Comparison of ENCODE assay signal across 17 cellular contexts in the genomic region with DNA sequence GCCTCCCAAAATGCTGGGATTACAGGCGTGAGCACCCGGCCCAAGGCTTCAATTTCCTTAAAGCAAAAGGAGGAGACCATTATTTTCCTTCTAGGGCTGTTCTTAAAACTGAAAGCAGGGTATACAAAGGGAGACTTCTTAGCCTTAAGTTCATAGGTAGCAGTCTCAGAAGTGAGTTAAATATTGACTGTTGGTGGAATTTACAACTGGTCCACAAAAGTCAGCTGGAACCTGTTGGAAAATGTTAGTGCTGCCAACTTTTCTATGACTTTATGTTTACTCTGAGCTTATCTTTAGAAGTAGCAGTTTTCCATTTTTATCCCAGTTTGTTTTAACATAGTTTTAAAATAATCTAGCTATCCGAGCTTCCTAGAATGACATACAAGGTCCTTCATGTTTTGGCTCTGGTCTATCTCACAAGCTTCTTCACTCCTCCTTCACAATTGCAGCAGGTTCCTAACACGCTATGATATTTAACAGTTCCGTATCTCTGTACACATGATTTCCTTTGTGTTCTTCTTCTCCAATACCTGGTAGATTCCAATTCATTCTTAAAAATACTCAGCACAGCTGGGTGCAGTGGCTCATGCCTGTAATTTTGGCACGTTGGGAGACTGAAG. TPM values are rescaled to one million over a fixed set of nuclear protein-coding genes. Genes with fewer than 3 reads are reported as not detected.
DNase-seq lines count a peak whose midpoint lies in the region; ATAC-seq and TF ChIP-seq lines count a peak whose summit lies in the region.
"Had no signal": no experiment of that assay in that cellular context is flagged by ENCODE, and none has a peak within 500 bp of the region (broad histone marks: within the 10 kb centered on the region; RNA-seq: fewer than 3 reads in every experiment).

No MANE protein-coding gene starts in this region.

- H3K4me2 ChIP-seq in smooth muscle cell, result no peak overlapping the region

- DNase-seq in fibroblast of the aortic adventitia (ENCODE audit: low read depth) (peak; percentile 40), right lobe of liver (no peak), smooth muscle cell (lab: John Stamatoyannopoulos, UW; ENCODE audit: unreplicated experiment) (no peak), cardiac septum (ENCODE audit: low spot score) (no peak), NCI-H1417 (lab: John Stamatoyannopoulos, UW) (no peak), anterior cingulate cortex (lab: John Stamatoyannopoulos, UW) (no peak), activated gamma-delta T cell treated with Interleukin-2 at 50 U/mL for 16 hours (no peak)
- DNase-seq: CD4-positive, alpha-beta T cell; GF-D8; Kasumi-1; NCI-H1930; NCI-H2171 treated with DMSO at 0.1 percent for 48 hours; NCI-H510A; NCI-H82; Peyer's patch had no signal

- H2AFZ ChIP-seq in smooth muscle cell (ENCODE audit: low read depth), result no peak overlapping the region

- peak; percentile 75 to 84 (median 79) for ATAC-seq in right lobe of liver
- ATAC-seq: HCT116 had no signal

- no peaks in the 10 kb centered on the region for H3K36me3 ChIP-seq in right lobe of liver
- H3K36me3 ChIP-seq in smooth muscle cell (ENCODE audit: low read depth), result no peaks in the 10 kb centered on the region
- H3K36me3 ChIP-seq: Peyer's patch had no signal

- no peaks in the 10 kb centered on the region for H3K9me3 ChIP-seq in right lobe of liver
- H3K9me3 ChIP-seq in smooth muscle cell (replicated peaks; ENCODE audit: low read depth), result no peaks in the 10 kb centered on the region
- H3K9me3 ChIP-seq: Peyer's patch had no signal

- no peak overlapping the region for H3K9ac ChIP-seq in smooth muscle cell (ENCODE audit: low read depth)

- TF ChIP-seq CTCF in VCaP (conservative IDR thresholded peaks at IDR 0.05), result no peak
- TF ChIP-seq CTCF in fibroblast of the aortic adventitia (IDR thresholded peaks at IDR 0.05; ENCODE audit: insufficient read depth, low read length), result no peak
- no peak for TF ChIP-seq CTCF in right lobe of liver (IDR thresholded peaks at IDR 0.05)
- no peak for TF ChIP-seq CTCF in smooth muscle cell (IDR thresholded peaks at IDR 0.05; ENCODE audit: borderline replicate concordance, insufficient read depth, poor library complexity, severe bottlenecking)

- H4K20me1 ChIP-seq in smooth muscle cell (ENCODE audit: low read depth), result no peaks in the 10 kb centered on the region

- H3K27me3 ChIP-seq in right lobe of liver (no peaks in the 10 kb centered on the region), smooth muscle cell (ENCODE audit: low read depth) (peaks cover 5% of the 10 kb centered on the region)
- H3K27me3 ChIP-seq: Peyer's patch had no signal

- TF ChIP-seq POLR2A in right lobe of liver (IDR thresholded peaks at IDR 0.05), result no peak

- intact Hi-C loops in right lobe of liver (cut with DNase I) (no loop called here), cardiac septum (cut with DNase I) (no loop called here)

- H3K4me3 ChIP-seq in fibroblast of the aortic adventitia (ENCODE audit: low read depth, low read length) (no peak overlapping the region), right lobe of liver (no peak overlapping the region), smooth muscle cell (peak overlapping the region; percentile 6)

- no peaks in the 10 kb centered on the region for H3K79me2 ChIP-seq in smooth muscle cell (ENCODE audit: low read depth)

- no peaks in the 10 kb centered on the region for H3F3A ChIP-seq in smooth muscle cell (ENCODE audit: low read depth)

- peak overlapping the region; percentile 62 for H3K27ac ChIP-seq in VCaP
- no peak overlapping the region for H3K27ac ChIP-seq in right lobe of liver
- no peak overlapping the region for H3K27ac ChIP-seq in smooth muscle cell (ENCODE audit: low read depth)

- WGBS in right lobe of liver (ENCODE audit: insufficient coverage, low coverage, low lambda C conversion rate, missing lambda C conversion rate), result 43% methylated on average over 6 of the region's 6 CpGs
- WGBS in smooth muscle cell (ENCODE audit: low lambda C conversion rate), result 77% methylated on average over 6 of the region's 6 CpGs

- peaks cover 0 to 11% (median 0%) of the 10 kb centered on the region in 4 donors for H3K4me1 ChIP-seq in right lobe of liver
- H3K4me1 ChIP-seq in smooth muscle cell (ENCODE audit: low read depth), result no peaks in the 10 kb centered on the region

RNA-seq across cellular contexts. Expression of a gene that starts 3.3 kb away (rescaled TPM):
- not detected in 2 replicates for total RNA-seq in fibroblast of the aortic adventitia (ENCODE audit: low replicate concordance)
- total RNA-seq in right lobe of liver, result 1 to 10 TPM in 2 of 6 experiments, under 1 TPM in 2, not detected in 2; 0.15 to 2.8 (median 1.5) TPM
- not detected in 2 replicates for total RNA-seq in smooth muscle cell
- polyA plus RNA-seq in smooth muscle cell, result not detected in 2 replicates
- total RNA-seq in cardiac septum, result not detected
- total RNA-seq: CD4-positive, alpha-beta T cell had no signal

RNA-seq across cellular contexts. Expression of a gene that starts 55.8 kb away (rescaled TPM):
- 32.0 and 32.6 TPM in 2 replicates for total RNA-seq in fibroblast of the aortic adventitia (ENCODE audit: low replicate concordance)
- total RNA-seq in right lobe of liver, result 10 to 100 TPM in 1 of 6 experiments, 1 to 10 TPM in 5; 5.8 to 11.6 (median 8.5) TPM
- total RNA-seq in smooth muscle cell, result 17.8 and 31.4 TPM in 2 replicates
- polyA plus RNA-seq in smooth muscle cell, result 20.4 and 22.9 TPM in 2 replicates
- total RNA-seq in cardiac septum, result 24.1 TPM
